31 cellular contexts compared by ENCODE assay signal in genomic region chr20:53245581-53245980, GRCh38.
"Had no signal": no experiment of that assay in that cellular context is flagged by ENCODE, and none has a peak within 500 bp of the region (broad histone marks: within the 10 kb centered on the region; RNA-seq: fewer than 3 reads in every experiment).

No MANE protein-coding gene starts in this region.

- H3K27me3 Mint-ChIP-seq: activated CD4-positive, alpha-beta T cell treated with anti-CD3 and anti-CD28 coated beads, Interleukin-2, amount 10 ng/mL, durations not matched to agents 24 days and 14 days; activated T-helper 17 cell treated with anti-CD3 and anti-CD28 coated beads, Interleukin-2, amount 50 U/mL, for 72 hours had no signal

- H3K27me3 ChIP-seq: brain microvascular endothelial cell, gastrocnemius medialis, right atrium auricular region, stomach, thyroid gland, upper lobe of right lung had no signal

- H3K4me1 Mint-ChIP-seq: naive B cell; stimulated activated naive B cell treated with anti-CD40 and anti-IgM and Interleukin-4, amounts not matched to agents 10 μg/mL and 1 μg/mL and 100 μg/mL, for 72 hours had no signal

- H3K79me2 ChIP-seq: parathyroid adenoma had no signal

- H3K36me3 Mint-ChIP-seq: activated CD4-positive, alpha-beta memory T cell treated with anti-CD3 and anti-CD28 coated beads for 36 hours; stimulated activated naive B cell treated with anti-CD40 and anti-IgM and Interleukin-4, amounts not matched to agents 10 μg/mL and 1 μg/mL and 100 μg/mL, for 72 hours had no signal

- H3K4me3 ChIP-seq: coronary artery, dorsolateral prefrontal cortex, gastrocnemius medialis, left ventricle myocardium inferior, lung, psoas muscle, right atrium auricular region, stomach, thyroid gland, upper lobe of right lung had no signal

- H3K9me3 Mint-ChIP-seq: activated CD4-positive, alpha-beta memory T cell treated with anti-CD3 and anti-CD28 coated beads for 36 hours; activated T-helper 17 cell treated with anti-CD3 and anti-CD28 coated beads, Interleukin-2, amount 50 U/mL, for 72 hours; stimulated activated naive B cell treated with anti-CD40 and anti-IgM and Interleukin-4, amounts not matched to agents 10 μg/mL and 1 μg/mL and 100 μg/mL, for 72 hours had no signal

- H3K4me1 ChIP-seq: gastrocnemius medialis, left ventricle myocardium inferior, parathyroid adenoma, psoas muscle, right atrium auricular region, stomach, thyroid gland, upper lobe of right lung had no signal

- H3K9ac ChIP-seq: parathyroid adenoma had no signal

- H3K36me3 ChIP-seq: brain microvascular endothelial cell, gastrocnemius medialis, left ventricle myocardium inferior, right atrium auricular region, stomach, thyroid gland, upper lobe of right lung had no signal

- DNase-seq: activated CD4-positive, alpha-beta memory T cell treated with anti-CD3 and anti-CD28 coated beads for 36 hours; activated CD4-positive, alpha-beta T cell treated with anti-CD3 and anti-CD28 coated beads, Interleukin-2, amount 10 ng/mL, durations not matched to agents 24 days and 14 days; activated CD4-positive, CD25-positive, alpha-beta regulatory T cell treated with anti-CD3 and anti-CD28 coated beads, Interleukin-2, amount 50 U/mL, for 72 hours; activated gamma-delta T cell treated with Interleukin-2 at 50 U/mL for 16 hours; activated naive CD4-positive, alpha-beta T cell treated with anti-CD3 and anti-CD28 coated beads, Interleukin-2, amount 50 U/mL, for 16 hours; activated T-cell treated with anti-CD3 and anti-CD28 coated beads, Interleukin-2, amount 50 U/mL, for 4 hours; amniotic stem cell; brain microvascular endothelial cell; dorsolateral prefrontal cortex; effector memory CD4-positive, alpha-beta T cell; erythroblast; gastrocnemius medialis; glutamatergic neuron; left ventricle myocardium inferior; naive B cell; occipital lobe; psoas muscle; stimulated activated CD4-positive, alpha-beta T cell treated with anti-CD3 and anti-CD28 coated beads, Interleukin-15, amount 100 ng/mL, for 24 hours; stimulated activated CD4-positive, alpha-beta T cell treated with anti-CD3 and anti-CD28 coated beads, Interleukin-2, amount 100 ng/mL, for 24 hours; stimulated activated naive B cell treated with anti-CD40 and anti-IgM and Interleukin-4, amounts not matched to agents 10 μg/mL and 1 μg/mL and 100 μg/mL, for 72 hours; stomach; T1000; thyroid gland; upper lobe of right lung had no signal

- H3K27ac Mint-ChIP-seq: activated CD4-positive, alpha-beta memory T cell treated with anti-CD3 and anti-CD28 coated beads for 36 hours; activated CD4-positive, alpha-beta T cell treated with anti-CD3 and anti-CD28 coated beads, Interleukin-2, amount 10 ng/mL, durations not matched to agents 24 days and 14 days; activated T-helper 17 cell treated with anti-CD3 and anti-CD28 coated beads, Interleukin-2, amount 50 U/mL, for 72 hours; mesothelial cell of epicardium; naive B cell; stimulated activated naive B cell treated with anti-CD40 and anti-IgM and Interleukin-4, amounts not matched to agents 10 μg/mL and 1 μg/mL and 100 μg/mL, for 72 hours had no signal

- H3K27ac ChIP-seq: brain microvascular endothelial cell, coronary artery, dorsolateral prefrontal cortex, gastrocnemius medialis, left ventricle myocardium inferior, parathyroid adenoma, psoas muscle, right atrium auricular region, stomach, thyroid gland, upper lobe of right lung had no signal

- H3K9me3 ChIP-seq: gastrocnemius medialis, left ventricle myocardium inferior, psoas muscle, right atrium auricular region, stomach, thyroid gland, upper lobe of right lung had no signal

- H3K4me3 Mint-ChIP-seq: activated CD4-positive, alpha-beta memory T cell treated with anti-CD3 and anti-CD28 coated beads for 36 hours; activated CD4-positive, alpha-beta T cell treated with anti-CD3 and anti-CD28 coated beads, Interleukin-2, amount 10 ng/mL, durations not matched to agents 24 days and 14 days; activated T-cell treated with anti-CD3 and anti-CD28 coated beads, Interleukin-2, amount 50 U/mL, for 4 hours; activated T-helper 17 cell treated with anti-CD3 and anti-CD28 coated beads, Interleukin-2, amount 50 U/mL, for 72 hours; mesothelial cell of epicardium; naive B cell; neural crest cell; stimulated activated naive B cell treated with anti-CD40 and anti-IgM and Interleukin-4, amounts not matched to agents 10 μg/mL and 1 μg/mL and 100 μg/mL, for 72 hours had no signal

- H2AFZ ChIP-seq: parathyroid adenoma had no signal
